ENCODE assay signal across 9 cellular contexts in genomic region chr3:115790759-115791158, GRCh38.
DNase-seq lines count a peak whose midpoint lies in the region; ATAC-seq and TF ChIP-seq lines count a peak whose summit lies in the region.
"Had no signal": no experiment of that assay in that cellular context is flagged by ENCODE, and none has a peak within 500 bp of the region (broad histone marks: within the 10 kb centered on the region; RNA-seq: fewer than 3 reads in every experiment).

No MANE protein-coding gene starts in this region.

- no peak overlapping the region for H3K27ac ChIP-seq in neural progenitor cell
- H3K27ac ChIP-seq: HL-60 had no signal

- H3K4me3 Mint-ChIP-seq in neural progenitor cell: no peak overlapping the region

- TF ChIP-seq CTCF in neural progenitor cell (IDR thresholded peaks at IDR 0.05): no peak

- H3K27ac Mint-ChIP-seq in neural progenitor cell: no peak overlapping the region

- H3K79me2 ChIP-seq in neural progenitor cell (ENCODE audit: low read depth): no peaks in the 10 kb centered on the region

- H3K9me3 ChIP-seq in neural progenitor cell (ENCODE audit: low read depth): no peaks in the 10 kb centered on the region

- no peak overlapping the region for H3K9ac ChIP-seq in neural progenitor cell

- no peaks in the 10 kb centered on the region for H4K20me1 ChIP-seq in neural progenitor cell (ENCODE audit: low read depth)

- H3K9me3 Mint-ChIP-seq in neural progenitor cell: peaks cover 2% of the 10 kb centered on the region

- no peak overlapping the region for H3K4me3 ChIP-seq in neural progenitor cell

- no peaks in the 10 kb centered on the region for H3K36me3 ChIP-seq in neural progenitor cell

- H3K4me2 ChIP-seq in neural progenitor cell: no peak overlapping the region

- H3K27me3 ChIP-seq in neural progenitor cell: no peaks in the 10 kb centered on the region

- H3K4me1 ChIP-seq in neural progenitor cell: no peaks in the 10 kb centered on the region

- H2AFZ ChIP-seq in neural progenitor cell (replicated peaks): no peak overlapping the region

- no peaks in the 10 kb centered on the region for H3F3A ChIP-seq in neural progenitor cell (ENCODE audit: low read depth)

- H3K27me3 Mint-ChIP-seq in neural progenitor cell (ENCODE audit: insufficient read depth, low read depth): no peaks in the 10 kb centered on the region

- H3K4me1 Mint-ChIP-seq in neural progenitor cell: peaks cover 16% of the 10 kb centered on the region

- ATAC-seq in GM18517 (IDR thresholded peaks at IDR 0.05; ENCODE audit: unreplicated experiment): no peak

- DNase-seq in DMS53 treated with DMSO at 0.1 percent for 48 hours (lab: John Stamatoyannopoulos, UW; ENCODE audit: unreplicated experiment) (peak; percentile 45), HS-27A (ENCODE audit: low read depth) (peak; percentile 95), fibroblast of the conjunctiva (ENCODE audit: low read depth) (peak; percentile 90), globus pallidus (ENCODE audit: low spot score) (no peak), neural progenitor cell (ENCODE audit: low spot score) (no peak)
- DNase-seq in activated CD8-positive, alpha-beta memory T cell treated with anti-CD3 and anti-CD28 coated beads for 4 hours (ENCODE audit: low read depth in 2 of 2): peak; percentile 33 to 56
- peak; percentile 27 for DNase-seq in stimulated activated CD8-positive, alpha-beta memory T cell treated with anti-CD3 and anti-CD28 coated beads, Interleukin-12 subunit alpha, Interleukin-12 subunit beta, amount 100 ng/mL, for 4 hours (ENCODE audit: low read depth)

- no peaks in the 10 kb centered on the region for H3K36me3 Mint-ChIP-seq in neural progenitor cell

Comparison
In these comparisons a context has a peak if more than half of its experiments do, and no peak if none do; other contexts are left out.
1. DNase-seq: peak in DMS53 treated with DMSO at 0.1 percent for 48 hours (single experiment), HS-27A (single experiment), activated CD8-positive, alpha-beta memory T cell treated with anti-CD3 and anti-CD28 coated beads for 4 hours (2 of 2), fibroblast of the conjunctiva (single experiment) and stimulated activated CD8-positive, alpha-beta memory T cell treated with anti-CD3 and anti-CD28 coated beads, Interleukin-12 subunit alpha, Interleukin-12 subunit beta, amount 100 ng/mL, for 4 hours (single experiment); none in globus pallidus (single experiment) and neural progenitor cell (single experiment).